In genomic region chr12:54398995-54399793, GRCh38 we compare ENCODE assay signal across 8 cellular contexts. TPM values are rescaled to one million over a fixed set of nuclear protein-coding genes. Genes with fewer than 3 reads are reported as not detected.
DNase-seq lines count a peak whose midpoint lies in the region; ATAC-seq and TF ChIP-seq lines count a peak whose summit lies in the region.

No MANE protein-coding gene starts in this region.

- no peaks in the 10 kb centered on the region for H3K9me3 Mint-ChIP-seq in naive thymus-derived CD4-positive, alpha-beta T cell

- no peaks in the 10 kb centered on the region for H3K9me2 ChIP-seq in OCI-LY7 (ENCODE audit: insufficient read depth, low read length)

- no peak overlapping the region for H3K27ac ChIP-seq in OCI-LY7 (ENCODE audit: low read depth, low read length, poor library complexity, severe bottlenecking)
- H3K27ac ChIP-seq in epithelial cell of prostate, result no peak overlapping the region
- no peak overlapping the region for H3K27ac ChIP-seq in naive thymus-derived CD4-positive, alpha-beta T cell (ENCODE audit: low read depth, low read length)

- H3K27me3 ChIP-seq in naive thymus-derived CD4-positive, alpha-beta T cell (ENCODE audit: control insufficient read depth in 2 of 2, insufficient read depth in 2 of 2, low read length in 2 of 2), result no peaks in the 10 kb centered on the region

- POLR2A ChIA-PET in OCI-LY7 (lab: Charles Lee), result interaction anchor here (0.6 to 1.3 kb wide), 4 partner anchors 15 to 99 kb away, joined by 3 to 6 read pairs (median 4); partner anchors contain the start of gene NCKAP1L
- POLR2A ChIA-PET in naive thymus-derived CD4-positive, alpha-beta T cell (lab: Charles Lee), result interaction anchor here (0.8 to 7.7 kb wide), 13 partner anchors 9 to 105 kb away, joined by 3 to 71 read pairs (median 5); partner anchors contain the start of genes ITGA5 and NCKAP1L

- no peaks in the 10 kb centered on the region for H3K36me3 ChIP-seq in OCI-LY7 (ENCODE audit: insufficient read depth, low read length)
- H3K36me3 ChIP-seq in naive thymus-derived CD4-positive, alpha-beta T cell (ENCODE audit: control insufficient read depth in 2 of 3, insufficient read depth in 3 of 3, low read length in 3 of 3), result peaks cover 53 to 95% (median 55%) of the 10 kb centered on the region in 3 experiments

- BruUV-seq in OCI-LY7 (replicated peaks; lab: Mats Ljungman, UMichigan), result no TSS peak

- H3K36me3 Mint-ChIP-seq in naive thymus-derived CD4-positive, alpha-beta T cell, result peaks cover 9 to 72% (median 28%) of the 10 kb centered on the region in 5 donors

- H3K79me2 ChIP-seq in OCI-LY7 (ENCODE audit: insufficient read depth, low read depth, low read length), result no peaks in the 10 kb centered on the region

- DNase-seq in AG08395 (ENCODE audit: low spot score) (peak; percentile 93), HT-29 (ENCODE audit: low spot score) (peak; percentile 86), OCI-LY7 (ENCODE audit: low spot score) (peak; percentile 76), epithelial cell of prostate (ENCODE audit: low read depth, low spot score) (peak; percentile 27)
- peak; percentile 77 for DNase-seq in activated CD8-positive, alpha-beta memory T cell treated with anti-CD3 and anti-CD28 coated beads, Interleukin-2, amount 50 U/mL, for 24 hours (ENCODE audit: extremely low read depth)
- DNase-seq in naive thymus-derived CD4-positive, alpha-beta T cell, result peak; percentile 76 to 94 (median 84)
- peak; percentile 63 to 69 for DNase-seq in stimulated activated CD8-positive, alpha-beta memory T cell treated with anti-CD3 and anti-CD28 coated beads, Interleukin-7, amount 100 ng/mL, for 48 hours (ENCODE audit: extremely low read depth in 1 of 2, low read depth in 1 of 2)

- CTCF ChIA-PET in OCI-LY7 (lab: Charles Lee; ENCODE audit: unreplicated experiment), result interaction anchor here (0.5 to 2.5 kb wide), 13 partner anchors 11 to 179 kb away, joined by 3 to 28 read pairs (median 4); no protein-coding TSS in a partner anchor
- CTCF ChIA-PET in naive thymus-derived CD4-positive, alpha-beta T cell (lab: Charles Lee), result interaction anchor here (0.5 to 12.0 kb wide), 24 partner anchors 10 to 1459 kb away, joined by 3 to 452 read pairs (median 4); partner anchors contain the start of genes GTSF1, ITGA5, NCKAP1L and ZNF385A

- intact Hi-C loops in OCI-LY7 (cut with micrococcal nuclease; ENCODE audit: unreplicated experiment), result loop anchor here (1.0 kb wide), 1 partner anchor 40 kb away; no protein-coding TSS in a partner anchor
- intact Hi-C loops in naive thymus-derived CD4-positive, alpha-beta T cell (cut with micrococcal nuclease), result loop anchor here (1.0 kb wide), 3 partner anchors 14 to 99 kb away; no protein-coding TSS in a partner anchor

- ATAC-seq in GM19023 (IDR thresholded peaks at IDR 0.05; ENCODE audit: unreplicated experiment), result peak; percentile 90
- ATAC-seq in naive thymus-derived CD4-positive, alpha-beta T cell, result peak; percentile 96

- H3K4me3 Mint-ChIP-seq in naive thymus-derived CD4-positive, alpha-beta T cell, result no peak overlapping the region

- no peak overlapping the region for H2AFZ ChIP-seq in OCI-LY7 (ENCODE audit: low read length)

- no peak overlapping the region for H3K4me2 ChIP-seq in OCI-LY7 (ENCODE audit: low read length)

- H3K27ac Mint-ChIP-seq in naive thymus-derived CD4-positive, alpha-beta T cell, result peak overlapping the region in 7 of 9 donors; percentile 5 to 74 (median 52)

- no peaks in the 10 kb centered on the region for H4K20me1 ChIP-seq in OCI-LY7 (ENCODE audit: insufficient read depth, low read length)

- H3K9me3 ChIP-seq in OCI-LY7 (ENCODE audit: low read length), result no peaks in the 10 kb centered on the region
- H3K9me3 ChIP-seq in naive thymus-derived CD4-positive, alpha-beta T cell (ENCODE audit: control insufficient read depth in 2 of 3, low read length in 3 of 3), result no peaks in the 10 kb centered on the region

- peaks cover under 1% of the 10 kb centered on the region for H3K4me1 ChIP-seq in OCI-LY7 (ENCODE audit: insufficient read depth, low read length, poor library complexity, severe bottlenecking)
- H3K4me1 ChIP-seq in naive thymus-derived CD4-positive, alpha-beta T cell (ENCODE audit: control insufficient read depth in 2 of 2, insufficient read depth in 2 of 2, low read length in 2 of 2), result no peaks in the 10 kb centered on the region

- H3K27me3 Mint-ChIP-seq in naive thymus-derived CD4-positive, alpha-beta T cell, result no peaks in the 10 kb centered on the region

- H3K4me3 ChIP-seq in OCI-LY7 (ENCODE audit: low read depth, low read length, poor library complexity, severe bottlenecking), result no peak overlapping the region
- no peak overlapping the region for H3K4me3 ChIP-seq in naive thymus-derived CD4-positive, alpha-beta T cell (ENCODE audit: low read length)

- TF ChIP-seq CTCF in OCI-LY7 (conservative IDR thresholded peaks at IDR 0.05; ENCODE audit: low read length), result peak; percentile 99

- peaks cover 13 to 31% (median 16%) of the 10 kb centered on the region in 7 donors for H3K4me1 Mint-ChIP-seq in naive thymus-derived CD4-positive, alpha-beta T cell

RNA-seq across cellular contexts. Expression of gene ZNF385A, which starts 14.7 kb away (rescaled TPM):
- total RNA-seq in HT-29 (2014; rRNA removed; shearing (Covaris generic)), result 0.10 and 1.3 TPM in 2 replicates
- 0.18 and 0.32 TPM in 2 replicates for total RNA-seq in OCI-LY7 (2014; rRNA removed; shearing (Covaris generic))
- 2.6 and 2.9 TPM in 2 replicates for total RNA-seq in OCI-LY7 (2022)
- 10 to 100 TPM in 1 of 5 experiments, 1 to 10 TPM in 4; 1.3 to 69.9 (median 1.4) TPM for total RNA-seq in naive thymus-derived CD4-positive, alpha-beta T cell
- polyA plus RNA-seq in naive thymus-derived CD4-positive, alpha-beta T cell, result under 1 TPM; 0.39 to 0.78 TPM

RNA-seq across cellular contexts. Expression of gene ITGA5, which starts 19.9 kb away (rescaled TPM):
- total RNA-seq in HT-29 (2014; rRNA removed; shearing (Covaris generic)), result not detected in 2 replicates
- total RNA-seq in OCI-LY7 (2014; rRNA removed; shearing (Covaris generic)), result 0.06 and 1.0 TPM in 2 replicates
- total RNA-seq in OCI-LY7 (2022), result 0.34 and 0.76 TPM in 2 replicates
- 100 to 1,000 TPM in 4 of 5 experiments, 10 to 100 TPM in 1; 73.9 to 169 (median 145) TPM for total RNA-seq in naive thymus-derived CD4-positive, alpha-beta T cell
- 10 to 100 TPM; 26.5 to 82.4 TPM for polyA plus RNA-seq in naive thymus-derived CD4-positive, alpha-beta T cell

RNA-seq across cellular contexts. Expression of gene GPR84, which starts 34.9 kb away (rescaled TPM):
- total RNA-seq in HT-29 (2014; rRNA removed; shearing (Covaris generic)), result not detected in 2 replicates
- total RNA-seq in OCI-LY7 (2014; rRNA removed; shearing (Covaris generic)), result not detected in 2 replicates
- total RNA-seq in OCI-LY7 (2022), result 0.18 and 0.30 TPM in 2 replicates
- 10 to 100 TPM in 1 of 5 experiments, 1 to 10 TPM in 2, not detected in 2; 1.2 to 13.1 (median 3.9) TPM for total RNA-seq in naive thymus-derived CD4-positive, alpha-beta T cell
- not detected for polyA plus RNA-seq in naive thymus-derived CD4-positive, alpha-beta T cell

Comparison
In these comparisons a context has a peak if more than half of its experiments do, and no peak if none do; other contexts are left out.
1. DNase-seq: peak in every context shown above with its lines; median percentile 93 in AG08395; 86 in HT-29; 84 in naive thymus-derived CD4-positive, alpha-beta T cell; 77 in activated CD8-positive, alpha-beta memory T cell treated with anti-CD3 and anti-CD28 coated beads, Interleukin-2, amount 50 U/mL, for 24 hours; 76 in OCI-LY7; 66 in stimulated activated CD8-positive, alpha-beta memory T cell treated with anti-CD3 and anti-CD28 coated beads, Interleukin-7, amount 100 ng/mL, for 48 hours; 27 in epithelial cell of prostate.
2. RNA of gene ITGA5, which starts 19.9 kb away (total RNA-seq): 73.9 to 169 TPM in naive thymus-derived CD4-positive, alpha-beta T cell; 0.06 to 1.0 TPM in OCI-LY7 and not detected in HT-29; every median in the first group is over 10 times any median in the second.